24 cellular contexts compared by ENCODE assay signal in genomic region chr6:152979116-152979515, GRCh38. TPM values are rescaled to one million over a fixed set of nuclear protein-coding genes. Genes with fewer than 3 reads are reported as not detected.
A peak's percentile ranks its signal among the peaks of the same experiment; 100 is the strongest.
DNase-seq lines count a peak whose midpoint lies in the region; ATAC-seq and TF ChIP-seq lines count a peak whose summit lies in the region.
"Had no signal": no experiment of that assay in that cellular context is flagged by ENCODE, and none has a peak within 500 bp of the region (broad histone marks: within the 10 kb centered on the region; RNA-seq: fewer than 3 reads in every experiment).

No MANE protein-coding gene starts in this region.

- no TSS peak for BruUV-seq in Panc1 (replicated peaks; lab: Mats Ljungman, UMichigan)

- H3K27me3 ChIP-seq in BLaER1: no peaks in the 10 kb centered on the region
- no peaks in the 10 kb centered on the region for H3K27me3 ChIP-seq in GM23338 (ENCODE audit: insufficient read depth)
- H3K27me3 ChIP-seq in Panc1 (ENCODE audit: control insufficient read depth, insufficient read depth, low read length): no peaks in the 10 kb centered on the region
- no peaks in the 10 kb centered on the region for H3K27me3 ChIP-seq in iPS-20b (ENCODE audit: insufficient read depth, low read length)
- H3K27me3 ChIP-seq: heart left ventricle, pancreas, uterus had no signal

- peaks cover 9% of the 10 kb centered on the region for H3K27me3 Mint-ChIP-seq in GM23338 (ENCODE audit: insufficient read depth, low read depth, poor library complexity)
- H3K27me3 Mint-ChIP-seq: stimulated activated naive CD8-positive, alpha-beta T cell treated with anti-CD3 and anti-CD28 coated beads, Interleukin-15, amount 100 ng/mL, for 72 hours had no signal

- peaks cover 4% of the 10 kb centered on the region; the same call in 1 of the 2 replicates for H3K9me3 ChIP-seq in BLaER1
- H3K9me3 ChIP-seq in Panc1 (ENCODE audit: control insufficient read depth, insufficient read depth, low read depth, low read length): no peaks in the 10 kb centered on the region
- no peaks in the 10 kb centered on the region for H3K9me3 ChIP-seq in iPS-20b (ENCODE audit: insufficient read depth, low read depth, low read length)
- H3K9me3 ChIP-seq: heart left ventricle, mucosa of descending colon, pancreas, spleen, uterus had no signal

- H3F3A ChIP-seq in GM23338 (replicated peaks; ENCODE audit: low read depth): no peaks in the 10 kb centered on the region

- H3K4me1 Mint-ChIP-seq in GM23338: peaks cover 46% of the 10 kb centered on the region

- peaks cover 91% of the 10 kb centered on the region for H3K79me2 ChIP-seq in GM23338 (replicated peaks; ENCODE audit: insufficient read depth)

- no peaks in the 10 kb centered on the region for H3K9me2 ChIP-seq in GM23338 (ENCODE audit: insufficient read depth)

- H3K9ac ChIP-seq in BLaER1 (no peak overlapping the region), iPS-20b (ENCODE audit: low read depth, low read length) (peak overlapping the region; percentile 98; the same call in 1 of the 2 replicates)

- no peak overlapping the region for H3K27ac Mint-ChIP-seq in GM23338
- H3K27ac Mint-ChIP-seq: stimulated activated naive CD8-positive, alpha-beta T cell treated with anti-CD3 and anti-CD28 coated beads, Interleukin-15, amount 100 ng/mL, for 72 hours; T-helper 1 cell treated with Interleukin-12 subunit alpha and Interleukin-12 subunit beta and Interleukin-4 antibody, amounts not matched to agents 30 μg/mL and 1 μg/mL, for 36 hours had no signal

- H4K20me1 ChIP-seq in BLaER1 (peaks cover 87% of the 10 kb centered on the region), GM23338 (replicated peaks; ENCODE audit: insufficient read depth) (peaks cover 67% of the 10 kb centered on the region)

- H3K4me2 ChIP-seq in BLaER1: peak overlapping the region; percentile 88
- peak overlapping the region; percentile 78 for H3K4me2 ChIP-seq in GM23338

- no peaks in the 10 kb centered on the region for H3K9me3 Mint-ChIP-seq in GM23338
- H3K9me3 Mint-ChIP-seq: H9; stimulated activated naive CD8-positive, alpha-beta T cell treated with anti-CD3 and anti-CD28 coated beads, Interleukin-15, amount 100 ng/mL, for 72 hours; T-helper 1 cell treated with Interleukin-12 subunit alpha and Interleukin-12 subunit beta and Interleukin-4 antibody, amounts not matched to agents 30 μg/mL and 1 μg/mL, for 36 hours had no signal

- in situ Hi-C loops in Panc1 (cut with HindIII; ENCODE audit: low pct_unique_long_range_greater_than_20kb, low sequenced_read_pairs): no loop called here

- intact Hi-C loops in Panc1 (cut with micrococcal nuclease; ENCODE audit: unreplicated experiment): no loop called here

- no peak overlapping the region for H2AFZ ChIP-seq in GM23338

- H3K4me3 ChIP-seq in BLaER1 (no peak overlapping the region), GM23338 (peak overlapping the region; percentile 97; the same call in 1 of the 2 replicates), Panc1 (ENCODE audit: low read depth in 2 of 2, low read length in 2 of 2) (no peak overlapping the region), iPS-20b (ENCODE audit: low read length) (peak overlapping the region; percentile 87)
- H3K4me3 ChIP-seq: heart left ventricle, mucosa of descending colon, pancreas, spleen, uterus had no signal

- peak overlapping the region; percentile 52 for H3K4me3 Mint-ChIP-seq in GM23338
- H3K4me3 Mint-ChIP-seq: T-helper 1 cell treated with Interleukin-12 subunit alpha and Interleukin-12 subunit beta and Interleukin-4 antibody, amounts not matched to agents 30 μg/mL and 1 μg/mL, for 36 hours had no signal

- no peak for TF ChIP-seq CTCF in GM23338 (conservative IDR thresholded peaks at IDR 0.05; ENCODE audit: low read depth in 2 of 2)
- TF ChIP-seq CTCF in Panc1 (IDR thresholded peaks at IDR 0.05): no peak

- H3K36me3 ChIP-seq in BLaER1: peaks cover 51% of the 10 kb centered on the region
- peaks cover 32% of the 10 kb centered on the region for H3K36me3 ChIP-seq in GM23338 (ENCODE audit: insufficient read depth)
- H3K36me3 ChIP-seq in Panc1 (ENCODE audit: control insufficient read depth, insufficient read depth, low read length): peaks cover 48% of the 10 kb centered on the region
- H3K36me3 ChIP-seq in iPS-20b (ENCODE audit: insufficient read depth, low read depth, low read length): peaks cover 67% of the 10 kb centered on the region
- H3K36me3 ChIP-seq: uterus had no signal

- CTCF ChIA-PET in Panc1 (lab: Charles Lee): no interaction called here

- peaks cover 52% of the 10 kb centered on the region for H3K36me3 Mint-ChIP-seq in GM23338 (ENCODE audit: low read depth)

- ATAC-seq in GM23338 (no peak), Panc1 (no peak), GM21576 (IDR thresholded peaks at IDR 0.05; ENCODE audit: unreplicated experiment) (no peak), GM21528 (IDR thresholded peaks at IDR 0.05; ENCODE audit: low FRiP score, unreplicated experiment) (no peak)
- ATAC-seq: activated CD4-positive, CD25-positive, alpha-beta regulatory T cell treated with anti-CD3 and anti-CD28 coated beads, Interleukin-2, amount 50 U/mL, for 24 hours; heart left ventricle; mucosa of descending colon; pancreas; stimulated activated naive CD8-positive, alpha-beta T cell treated with anti-CD3 and anti-CD28 coated beads, Interleukin-15, amount 100 ng/mL, for 72 hours had no signal

- peaks cover 75% of the 10 kb centered on the region for H3K4me1 ChIP-seq in BLaER1
- H3K4me1 ChIP-seq in GM23338 (ENCODE audit: insufficient read depth): peaks cover 38% of the 10 kb centered on the region
- H3K4me1 ChIP-seq in Panc1 (ENCODE audit: control insufficient read depth, insufficient read depth, low read length): peaks cover 43% of the 10 kb centered on the region
- H3K4me1 ChIP-seq in iPS-20b (ENCODE audit: insufficient read depth, low read length): peaks cover 15% of the 10 kb centered on the region; the same call in 1 of the 2 replicates

- DNase-seq in GM23338 (ENCODE audit: low spot score) (no peak), Panc1 (ENCODE audit: low read depth, low spot score) (no peak), NCI-H2081 treated with DMSO at 0.1 percent for 48 hours (lab: John Stamatoyannopoulos, UW) (no peak)
- DNase-seq: activated T-cell treated with anti-CD3 and anti-CD28 coated beads, Interleukin-2, amount 50 U/mL, for 48 hours; amygdala; erythroblast; H9; heart left ventricle; KG1; mucosa of descending colon; NCI-H187; NCI-H526; pancreas; spleen; stimulated activated naive CD8-positive, alpha-beta T cell treated with anti-CD3 and anti-CD28 coated beads, Interleukin-15, amount 100 ng/mL, for 72 hours; uterus had no signal

- no peak overlapping the region for H3K27ac ChIP-seq in BLaER1
- no peak overlapping the region for H3K27ac ChIP-seq in GM23338 (ENCODE audit: low read depth)
- H3K27ac ChIP-seq in Panc1 (ENCODE audit: low read length): peak overlapping the region; percentile 29; the same call in 1 of the 2 replicates
- no peak overlapping the region for H3K27ac ChIP-seq in iPS-20b (ENCODE audit: low read length)
- H3K27ac ChIP-seq: C4-2B, heart left ventricle, pancreas, RWPE1, spleen, uterus had no signal

- POLR2A ChIA-PET in Panc1 (lab: Charles Lee): no interaction called here

TF ChIP-seq in GM23338, 12 proteins besides CTCF, POLR2A, EP300 and RAD21 (continues in another document):
- TF ChIP-seq EZH2 (IDR thresholded peaks at IDR 0.05; ENCODE audit: low read depth, unreplicated experiment) (no peak), JUNB (IDR thresholded peaks at IDR 0.05; ENCODE audit: unreplicated experiment) (no peak)

RNA-seq across cellular contexts. Expression of gene FBXO5, which starts 3.7 kb away (rescaled TPM):
- total RNA-seq in GM23338 (2014; rRNA removed; shearing (Covaris generic)): 48.1 and 49.6 TPM in 2 replicates
- polyA plus RNA-seq in GM23338 (2016; fragmentation: Nextera tagmentation; extraction: Ambion mirVana): 41.3 and 51.2 TPM in 2 replicates
- 33.6 TPM for total RNA-seq in Panc1 (2021; ENCODE audit: unreplicated experiment)
- polyA plus RNA-seq in Panc1 (2012; ENCODE audit: insufficient read length): 7.0 TPM

RNA-seq across cellular contexts. Expression of gene MTRF1L, which starts 23.4 kb away (rescaled TPM):
- total RNA-seq in GM23338 (2014; rRNA removed; shearing (Covaris generic)): 17.0 and 20.5 TPM in 2 replicates
- polyA plus RNA-seq in GM23338 (2016; fragmentation: Nextera tagmentation; extraction: Ambion mirVana): 22.3 and 28.3 TPM in 2 replicates
- total RNA-seq in Panc1 (2021; ENCODE audit: unreplicated experiment): 22.7 TPM
- 10.5 TPM for polyA plus RNA-seq in Panc1 (2012; ENCODE audit: insufficient read length)

Comparison
In these comparisons a context has a peak if more than half of its experiments do, and no peak if none do; other contexts are left out.
1. H3K4me3 ChIP-seq: peak in GM23338 (single experiment) and iPS-20b (single experiment); none in BLaER1 (single experiment) and Panc1 (0 of 2).